In genomic region chr12:128055567-128055966, GRCh38 we compare ENCODE assay signal across 17 cellular contexts.
A peak's percentile ranks its signal among the peaks of the same experiment; 100 is the strongest.
DNase-seq lines count a peak whose midpoint lies in the region; ATAC-seq, FAIRE-seq and TF ChIP-seq lines count a peak whose summit lies in the region.
"Had no signal": no experiment of that assay in that cellular context is flagged by ENCODE, and none has a peak within 500 bp of the region (broad histone marks: within the 10 kb centered on the region; RNA-seq: fewer than 3 reads in every experiment).

No MANE protein-coding gene starts in this region.

- TF ChIP-seq CTCF in GM23338 (conservative IDR thresholded peaks at IDR 0.05; ENCODE audit: low read depth in 2 of 2) (no peak), H1 (IDR thresholded peaks at IDR 0.05; ENCODE audit: control extremely low read depth in 1 of 3, insufficient read depth in 1 of 3, low read depth in 1 of 3, low read length in 3 of 3) (no peak), nephron progenitor cell (IDR thresholded peaks at IDR 0.05) (no peak), kidney (IDR thresholded peaks at IDR 0.05; ENCODE audit: borderline replicate concordance, extremely low read depth, insufficient read depth) (no peak)

- TF ChIP-seq EP300 in H1 (IDR thresholded peaks at IDR 0.05; ENCODE audit: borderline replicate concordance in 1 of 2, low read depth in 2 of 2, low read length in 2 of 2), result no peak

- H3K36me3 Mint-ChIP-seq in GM23338 (ENCODE audit: low read depth) (peaks cover 32% of the 10 kb centered on the region), nephron progenitor cell (ENCODE audit: low read depth) (no peaks in the 10 kb centered on the region)
- H3K36me3 Mint-ChIP-seq: CD14-positive monocyte; CD4-positive, alpha-beta memory T cell; IgD-negative memory B cell had no signal

- H3K18ac ChIP-seq in H1 (ENCODE audit: extremely low read depth, low read length), result no peak overlapping the region

- H2AFZ ChIP-seq in GM23338 (no peak overlapping the region), H1 (ENCODE audit: low read length) (no peak overlapping the region)

- FAIRE-seq in H1 (lab: Jason Lieb, UNC) (peak; percentile 28), kidney (lab: Jason Lieb, UNC) (no peak)
- FAIRE-seq: GM12878, HepG2 had no signal

- no peak overlapping the region for H3K4me2 ChIP-seq in GM23338
- peak overlapping the region; percentile 13 to 23; a peak in 2 of 4 replicates for H3K4me2 ChIP-seq in H1 (ENCODE audit: insufficient read depth in 1 of 2, low read depth in 2 of 2, low read length in 2 of 2)
- H3K4me2 ChIP-seq: BLaER1 had no signal

- no peak overlapping the region for H4K91ac ChIP-seq in H1 (replicated peaks; ENCODE audit: insufficient read length, low read length)

- H2BK5ac ChIP-seq in H1 (ENCODE audit: low read depth, low read length), result no peak overlapping the region

- H2BK120ac ChIP-seq in H1 (replicated peaks; ENCODE audit: low read depth, low read length), result no peak overlapping the region

- H3K4me1 Mint-ChIP-seq in GM23338 (no peaks in the 10 kb centered on the region), nephron progenitor cell (peaks cover 20% of the 10 kb centered on the region)
- H3K4me1 Mint-ChIP-seq: CD14-positive monocyte; CD4-positive, alpha-beta memory T cell; IgD-negative memory B cell had no signal

- no peak overlapping the region for H3K4me3 ChIP-seq in GM23338
- H3K4me3 ChIP-seq in H1 (ENCODE audit: extremely low read depth in 1 of 4, insufficient read depth in 2 of 4, low read depth in 3 of 4, low read length in 4 of 4), result no peak overlapping the region
- no peak overlapping the region for H3K4me3 ChIP-seq in kidney (ENCODE audit: low read length in 2 of 2)
- H3K4me3 ChIP-seq: BLaER1, GM12878 had no signal

- H4K5ac ChIP-seq in H1 (ENCODE audit: insufficient read length, low read depth, low read length), result no peak overlapping the region

- no peak overlapping the region for H2AK5ac ChIP-seq in H1 (ENCODE audit: low read depth, low read length)

- H3K9me3 Mint-ChIP-seq in GM23338, result peaks cover 89% of the 10 kb centered on the region
- H3K9me3 Mint-ChIP-seq in nephron progenitor cell, result no peaks in the 10 kb centered on the region

- CTCF ChIA-PET in H1 (lab: Charles Lee; ENCODE audit: partially characterized antibody), result interaction anchor here (1.0 to 6.1 kb wide), 5 partner anchors 10 to 344 kb away, joined by 3 to 37 read pairs (median 4); no protein-coding TSS in a partner anchor

- peak; percentile 36 for DNase-seq in GM23338 (ENCODE audit: low spot score)
- DNase-seq in H1 (ENCODE audit: low read depth in 1 of 2, low spot score in 2 of 2), result peak; percentile 17 to 51
- no peak for DNase-seq in nephron progenitor cell
- peak; percentile 27 for DNase-seq in retina
- DNase-seq in left cardiac atrium, result no peak
- no peak for DNase-seq in kidney
- DNase-seq: 8988T; CD4-positive, alpha-beta memory T cell; DMS79 treated with DMSO at 0.1 percent for 48 hours; HFFc6 had no signal

- H3K79me1 ChIP-seq in H1 (ENCODE audit: low read depth, low read length), result no peaks in the 10 kb centered on the region

- no peaks in the 10 kb centered on the region; the same call in 1 of the 2 replicates for H3K36me3 ChIP-seq in GM23338 (ENCODE audit: insufficient read depth)
- H3K36me3 ChIP-seq in H1 (ENCODE audit: control insufficient read depth in 2 of 4, insufficient read depth in 4 of 4, low read length in 3 of 4), result no peaks in the 10 kb centered on the region
- no peaks in the 10 kb centered on the region for H3K36me3 ChIP-seq in kidney (ENCODE audit: control insufficient read depth in 1 of 2, insufficient read depth in 2 of 2, low read length in 2 of 2)
- H3K36me3 ChIP-seq: BLaER1 had no signal

- no peak overlapping the region for H3K27ac Mint-ChIP-seq in GM23338
- peak overlapping the region; percentile 73 for H3K27ac Mint-ChIP-seq in nephron progenitor cell
- H3K27ac Mint-ChIP-seq: CD14-positive monocyte; CD4-positive, alpha-beta memory T cell; HFFc6; IgD-negative memory B cell had no signal

- 50% methylated on average over 6 of the region's 6 CpGs; no CpG with 5 or more reads in 1 of the 2 experiments for WGBS in H1 (ENCODE audit: extremely low coverage in 1 of 2, insufficient coverage in 1 of 2, insufficient read length in 1 of 2, insufficient replicate concordance in 2 of 2, low coverage in 1 of 2, low lambda C conversion rate in 2 of 2, missing lambda C conversion rate in 1 of 2), 2 experiments

- H3K23ac ChIP-seq in H1 (ENCODE audit: insufficient read length), result no peak overlapping the region

- H3K79me2 ChIP-seq in GM23338 (replicated peaks; ENCODE audit: insufficient read depth), result no peaks in the 10 kb centered on the region
- H3K79me2 ChIP-seq in H1 (ENCODE audit: control insufficient read depth in 1 of 2, insufficient read depth in 2 of 2, low read length in 2 of 2), result no peaks in the 10 kb centered on the region

- no peak overlapping the region for H2BK15ac ChIP-seq in H1 (ENCODE audit: low read length)

- H3K14ac ChIP-seq in H1 (ENCODE audit: insufficient read length), result no peak overlapping the region

- ATAC-seq in GM23338 (no peak), HG02610 (IDR thresholded peaks at IDR 0.05; ENCODE audit: unreplicated experiment) (no peak), left cardiac atrium (no peak)
- ATAC-seq: GM12878, HCT116, HepG2 had no signal

- H3K56ac ChIP-seq in H1 (replicated peaks; ENCODE audit: insufficient read length, low read depth, low read length), result no peak overlapping the region

- intact Hi-C loops in left cardiac atrium (cut with DNase I) (no loop called here), kidney (cut with DNase I) (no loop called here)

- H3K4ac ChIP-seq in H1 (replicated peaks; ENCODE audit: insufficient read length, low read depth, low read length), result no peak overlapping the region

- no peaks in the 10 kb centered on the region for H3F3A ChIP-seq in GM23338 (replicated peaks; ENCODE audit: low read depth)

- H3K9me2 ChIP-seq in GM23338 (ENCODE audit: insufficient read depth), result no peaks in the 10 kb centered on the region

- H4K20me1 ChIP-seq in GM23338 (replicated peaks; ENCODE audit: insufficient read depth), result no peaks in the 10 kb centered on the region
- peaks cover 0 to 4% of the 10 kb centered on the region in 2 experiments for H4K20me1 ChIP-seq in H1 (replicated peaks in 1 of 2; ENCODE audit: control insufficient read depth in 1 of 2, insufficient read depth in 2 of 2, low read length in 2 of 2)
- H4K20me1 ChIP-seq: BLaER1 had no signal

- TF ChIP-seq RAD21 in H1 (IDR thresholded peaks at IDR 0.05 in 1 of 2, conservative IDR thresholded peaks at IDR 0.05 in 1 of 2; ENCODE audit: low read depth in 2 of 2, low read length in 2 of 2), result no peak

- H3K9me3 ChIP-seq in H1 (ENCODE audit: insufficient read depth in 2 of 2, low read depth in 1 of 2, low read length in 1 of 2) (no peaks in the 10 kb centered on the region), kidney (ENCODE audit: control insufficient read depth in 1 of 2, low read length in 2 of 2) (no peaks in the 10 kb centered on the region)
- H3K9me3 ChIP-seq: BLaER1 had no signal

- H3K9ac ChIP-seq in H1 (replicated peaks in 1 of 4; ENCODE audit: extremely low read depth in 1 of 4, low read depth in 3 of 4, low read length in 3 of 4) (no peak overlapping the region), kidney (ENCODE audit: low read length in 2 of 2) (no peak overlapping the region)
- H3K9ac ChIP-seq: BLaER1 had no signal

- POLR2A ChIA-PET in H1 (lab: Charles Lee; ENCODE audit: partially characterized antibody), result no interaction called here

- H3K27me3 ChIP-seq in GM23338 (ENCODE audit: insufficient read depth) (no peaks in the 10 kb centered on the region), H1 (replicated peaks in 1 of 4; ENCODE audit: control insufficient read depth in 3 of 4, extremely low read depth in 1 of 4, insufficient read depth in 3 of 4, low read length in 3 of 4) (no peaks in the 10 kb centered on the region)
- H3K27me3 ChIP-seq: BLaER1 had no signal

- H3K23me2 ChIP-seq in H1 (ENCODE audit: low read depth, low read length), result peaks cover 2% of the 10 kb centered on the region; the same call in 1 of the 2 replicates

- H3K4me1 ChIP-seq in GM23338 (ENCODE audit: insufficient read depth) (no peaks in the 10 kb centered on the region), H1 (replicated peaks in 1 of 4; ENCODE audit: control insufficient read depth in 3 of 4, insufficient read depth in 4 of 4, low read length in 3 of 4) (peaks cover 2 to 11% (median 6%) of the 10 kb centered on the region in 4 experiments; a peak in 6 of 7 replicates), kidney (ENCODE audit: control insufficient read depth in 1 of 2, insufficient read depth in 1 of 2, low read depth in 1 of 2, low read length in 2 of 2) (no peaks in the 10 kb centered on the region)
- H3K4me1 ChIP-seq: BLaER1 had no signal

- no peak for TF ChIP-seq POLR2A in H1 (IDR thresholded peaks at IDR 0.05; ENCODE audit: control extremely low read depth in 1 of 2, low read depth in 2 of 2, low read length in 2 of 2)

- H3K27ac ChIP-seq in GM23338 (ENCODE audit: low read depth) (no peak overlapping the region), H1 (ENCODE audit: low read depth, low read length) (no peak overlapping the region), kidney (ENCODE audit: low read depth in 2 of 2, low read length in 2 of 2) (no peak overlapping the region)
- H3K27ac ChIP-seq: BLaER1 had no signal

- no peak overlapping the region for H3K4me3 Mint-ChIP-seq in GM23338
- no peak overlapping the region for H3K4me3 Mint-ChIP-seq in nephron progenitor cell
- H3K4me3 Mint-ChIP-seq: CD14-positive monocyte; CD4-positive, alpha-beta memory T cell; HFFc6; IgD-negative memory B cell had no signal

- H2BK20ac ChIP-seq in H1 (ENCODE audit: low read length), result no peak overlapping the region

- H4K8ac ChIP-seq in H1 (ENCODE audit: extremely low read depth, insufficient read depth, low read length), result no peak overlapping the region

- no peak overlapping the region for H2BK12ac ChIP-seq in H1 (ENCODE audit: low read depth, low read length)

- H3K27me3 Mint-ChIP-seq in GM23338 (ENCODE audit: insufficient read depth, low read depth, poor library complexity) (peaks cover 2% of the 10 kb centered on the region), nephron progenitor cell (ENCODE audit: low read depth, poor library complexity) (peaks cover 4% of the 10 kb centered on the region)
- H3K27me3 Mint-ChIP-seq: CD4-positive, alpha-beta memory T cell; IgD-negative memory B cell had no signal

TF ChIP-seq in GM23338, 12 proteins besides CTCF, POLR2A, EP300 and RAD21 (continues in another document):
- no peak for TF ChIP-seq JUNB (IDR thresholded peaks at IDR 0.05; ENCODE audit: unreplicated experiment)
- no peak for TF ChIP-seq EZH2 (IDR thresholded peaks at IDR 0.05; ENCODE audit: low read depth, unreplicated experiment)
- TF ChIP-seq STAT1 (IDR thresholded peaks at IDR 0.05; ENCODE audit: unreplicated experiment), result no peak
- TF ChIP-seq POLR2AphosphoS5 (IDR thresholded peaks at IDR 0.05; ENCODE audit: low read depth), result no peak
- no peak for TF ChIP-seq CREB1 (CRISPR knock-in tag; IDR thresholded peaks at IDR 0.05; ENCODE audit: low read depth)

TF ChIP-seq in H1, 55 proteins besides CTCF, POLR2A, EP300 and RAD21:
- TF ChIP-seq POU5F1 (IDR thresholded peaks at IDR 0.05; ENCODE audit: low read depth, low read length), result peak; percentile 57; the same call in 1 of the 2 replicates
- TF ChIP-seq NANOG (IDR thresholded peaks at IDR 0.05; ENCODE audit: insufficient read depth, low read depth, low read length, poor library complexity, severe bottlenecking), result peak; percentile 74
- no peak for TF ChIP-seq GTF2F1 (IDR thresholded peaks at IDR 0.05; ENCODE audit: borderline replicate concordance, low read depth, low read length)

Comparison
In these comparisons a context has a peak if more than half of its experiments do, and no peak if none do; other contexts are left out.
1. DNase-seq: peak in GM23338 (single experiment), H1 (2 of 2) and retina (single experiment); none in nephron progenitor cell (single experiment), left cardiac atrium (single experiment) and kidney (single experiment).